11 cellular contexts compared by ENCODE assay signal in the genomic region with DNA sequence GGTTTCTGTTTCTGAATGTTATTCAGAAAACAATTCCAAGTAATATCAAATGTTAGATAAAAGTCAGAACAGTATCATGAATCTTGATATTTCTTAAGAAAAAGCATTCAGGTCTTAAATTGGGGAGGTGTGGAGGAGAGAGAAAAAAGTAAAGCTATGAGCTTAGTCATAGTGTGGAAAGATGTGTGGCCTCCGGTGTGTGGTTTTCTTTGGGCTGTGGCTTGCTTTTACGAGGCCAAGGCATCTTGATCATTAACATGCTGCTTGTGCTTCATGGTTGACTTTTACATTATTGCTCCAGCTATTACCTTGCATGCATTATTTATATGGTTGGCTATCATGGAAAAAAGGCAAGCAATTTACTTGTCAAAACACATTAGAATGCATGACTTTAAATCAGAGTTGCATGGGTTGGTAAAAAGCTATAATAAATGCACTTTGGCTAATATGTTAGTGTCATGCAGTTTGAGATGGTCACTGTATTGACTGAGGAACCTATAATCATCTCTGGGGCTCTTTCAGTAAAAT.
"Had no signal": no experiment of that assay in that cellular context is flagged by ENCODE, and none has a peak within 500 bp of the region (broad histone marks: within the 10 kb centered on the region; RNA-seq: fewer than 3 reads in every experiment).

No MANE protein-coding gene starts in this region.

- H3K9ac ChIP-seq: parathyroid adenoma had no signal

- H3K4me1 ChIP-seq: heart left ventricle, parathyroid adenoma, right lobe of liver, transverse colon had no signal

- H2AFZ ChIP-seq: parathyroid adenoma had no signal

- H3K9me3 ChIP-seq: right lobe of liver, transverse colon had no signal

- H3K36me3 ChIP-seq: heart left ventricle, right lobe of liver, transverse colon had no signal

- ATAC-seq: heart left ventricle; right lobe of liver; stimulated activated effector memory CD8-positive, alpha-beta T cell treated with anti-CD3 and anti-CD28 coated beads, Interleukin-12 subunit alpha, Interleukin-12 subunit beta, amount 100 ng/mL, for 72 hours had no signal

- H3K4me3 ChIP-seq: heart left ventricle, right lobe of liver, skin epidermis, transverse colon had no signal

- H3K27ac ChIP-seq: heart left ventricle, parathyroid adenoma, right lobe of liver, skin epidermis, transverse colon had no signal

- DNase-seq: activated gamma-delta T cell treated with Interleukin-2 at 50 U/mL for 16 hours; activated T-cell treated with anti-CD3 and anti-CD28 coated beads, Interleukin-2, amount 50 U/mL, for 1 hour; aorta; effector CD4-positive, alpha-beta T cell; heart left ventricle; right lobe of liver; stimulated activated CD4-positive, alpha-beta T cell treated with anti-CD3 and anti-CD28 coated beads, Interleukin-2, amount 100 ng/mL, for 24 hours; transverse colon had no signal

- H3K27me3 ChIP-seq: right lobe of liver, transverse colon had no signal
